26 cellular contexts compared by ENCODE assay signal in genomic region chr11:65021003-65021402, GRCh38. TPM values are rescaled to one million over a fixed set of nuclear protein-coding genes. Genes with fewer than 3 reads are reported as not detected.
"Had no signal": no experiment of that assay in that cellular context is flagged by ENCODE, and none has a peak within 500 bp of the region (broad histone marks: within the 10 kb centered on the region; RNA-seq: fewer than 3 reads in every experiment).

No MANE protein-coding gene starts in this region.

- H3K9me3 Mint-ChIP-seq: IgD-negative memory B cell had no signal

- H3K27me3 Mint-ChIP-seq: IgD-negative memory B cell had no signal

- H3K4me3 Mint-ChIP-seq: IgD-negative memory B cell had no signal

- H3K27ac Mint-ChIP-seq: IgD-negative memory B cell had no signal

- ATAC-seq: K562 had no signal

- DNase-seq: Kasumi-1, MM.1S, NCI-H1092, NCI-H1105 treated with DMSO at 0.1 percent for 48 hours, NCI-H1417 treated with DMSO at 0.1 percent for 48 hours, NCI-H146, NCI-H1694 treated with DMSO at 0.1 percent for 48 hours, NCI-H1930, NCI-H2081, NCI-H2107, NCI-H2171, NCI-H226, NCI-H446, NCI-H510A, NCI-H524 treated with DMSO at 0.1 percent for 48 hours, NCI-H69, NCI-H774, OCI-M1, PC-9, Peyer's patch, Right ventricle myocardium superior, SIG-M5 had no signal

RNA-seq across cellular contexts. Expression of gene BATF2, which starts 24.2 kb away (rescaled TPM):
- total RNA-seq: SJSA1 had no signal

RNA-seq across cellular contexts. Expression of gene NAALADL1, which starts 37.4 kb away (rescaled TPM):
- total RNA-seq: PC-9, RPMI7951, SJSA1 had no signal
